In the genomic region with DNA sequence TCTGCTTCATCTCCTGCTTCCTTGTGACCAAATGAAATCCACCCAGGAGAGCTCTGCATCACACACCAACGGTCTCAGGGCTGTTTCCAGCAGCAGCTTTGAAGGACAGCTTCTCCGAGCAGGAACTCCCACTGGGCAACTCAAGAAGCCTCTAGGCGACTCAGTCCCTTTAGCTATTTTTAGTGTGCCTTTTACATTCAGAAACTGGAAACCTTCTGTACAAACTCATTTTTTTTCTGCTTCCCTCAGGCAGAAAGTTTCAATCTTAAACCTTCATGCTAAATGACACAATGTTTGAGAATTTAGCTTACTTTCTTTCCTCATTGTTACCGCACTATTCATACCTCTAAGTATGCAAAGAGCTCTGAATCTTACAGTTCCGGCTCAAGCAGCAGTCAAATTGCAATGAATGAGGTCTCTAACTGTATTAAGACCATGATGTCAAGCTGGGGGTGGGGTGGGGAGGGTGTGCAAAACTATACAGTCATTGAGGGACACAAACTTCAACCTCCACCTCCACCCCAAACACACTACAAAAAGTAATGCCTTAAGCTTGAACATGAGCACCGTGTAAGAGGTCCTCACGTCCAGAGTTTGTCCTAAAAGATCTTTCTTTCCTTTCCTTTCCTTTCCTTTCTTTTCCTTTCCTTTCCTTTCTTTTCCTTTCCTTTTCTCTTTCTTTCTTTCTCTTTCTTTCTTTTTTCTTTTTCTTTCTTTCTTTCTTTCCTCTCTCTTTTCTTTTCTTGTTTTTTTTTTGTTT, we compare ENCODE assay signal across 8 cellular contexts. TPM values are rescaled to one million over a fixed set of nuclear protein-coding genes. Genes with fewer than 3 reads are reported as not detected.
DNase-seq lines count a peak whose midpoint lies in the region; ATAC-seq, FAIRE-seq and TF ChIP-seq lines count a peak whose summit lies in the region.

No MANE protein-coding gene starts in this region.

- H2BK15ac ChIP-seq in H9 (ENCODE audit: low read depth, low read length): no peak overlapping the region

- H3K4me1 ChIP-seq in endodermal cell (ENCODE audit: control insufficient read depth, insufficient read depth, low read length) (peaks cover 9% of the 10 kb centered on the region), H9 (ENCODE audit: insufficient read depth, low read length) (no peaks in the 10 kb centered on the region)

- H4K91ac ChIP-seq in H9 (ENCODE audit: insufficient read length, low read depth, low read length): no peak overlapping the region

- no peak overlapping the region for H2BK20ac ChIP-seq in H9 (ENCODE audit: low read depth, low read length, poor library complexity, severe bottlenecking)

- H3K4me3 Mint-ChIP-seq in endodermal cell: no peak overlapping the region
- no peak overlapping the region for H3K4me3 Mint-ChIP-seq in H9

- H3K4me3 ChIP-seq in SK-N-MC (peak overlapping the region; percentile 3; the same call in 1 of the 2 replicates), endodermal cell (ENCODE audit: low read length) (no peak overlapping the region)

- no peak overlapping the region for H3K23ac ChIP-seq in H9 (ENCODE audit: insufficient read length, low read depth, low read length)

- no peaks in the 10 kb centered on the region for H3K79me2 ChIP-seq in H9 (ENCODE audit: insufficient read depth, low read length)

- no peaks in the 10 kb centered on the region for H3K9me3 Mint-ChIP-seq in endodermal cell
- H3K9me3 Mint-ChIP-seq in H9: no peaks in the 10 kb centered on the region; a peak in 1 of 5 replicates

- H2BK120ac ChIP-seq in H9 (ENCODE audit: low read depth, low read length, poor library complexity, severe bottlenecking): no peak overlapping the region

- H3K27me3 ChIP-seq in endodermal cell (ENCODE audit: control insufficient read depth, insufficient read depth, low read length, poor library complexity, severe bottlenecking): peaks cover 9% of the 10 kb centered on the region
- H3K27me3 ChIP-seq in H9 (ENCODE audit: insufficient read depth, low read length): no peaks in the 10 kb centered on the region

- H3K27ac ChIP-seq in SK-N-MC (peak overlapping the region; percentile 28; the same call in 1 of the 2 replicates), endodermal cell (ENCODE audit: low read depth, low read length) (no peak overlapping the region), H9 (ENCODE audit: insufficient read length, low read depth, low read length) (no peak overlapping the region)

- H2AFZ ChIP-seq in H9 (ENCODE audit: low read length): no peak overlapping the region

- peak; percentile 97 for FAIRE-seq in A204.1 (lab: Jason Lieb, UNC)

- no peak overlapping the region for H4K8ac ChIP-seq in H9 (replicated peaks; ENCODE audit: insufficient read length, low read depth, low read length)

- H3K36me3 ChIP-seq in SK-N-MC (ENCODE audit: insufficient read depth, low read length): no peaks in the 10 kb centered on the region
- no peaks in the 10 kb centered on the region for H3K36me3 ChIP-seq in endodermal cell (ENCODE audit: control insufficient read depth, insufficient read depth, low read length)

- no peak overlapping the region for H2BK5ac ChIP-seq in H9 (ENCODE audit: insufficient read length, low read length)

- no peak overlapping the region for H3K4me2 ChIP-seq in H9 (ENCODE audit: insufficient read depth, insufficient read length, low read length)

- no peak overlapping the region for H3K14ac ChIP-seq in H9 (ENCODE audit: insufficient read depth, low read length)

- WGBS in endodermal cell (ENCODE audit: insufficient coverage in 1 of 2, insufficient read length in 1 of 2), 2 experiments: 74 to 80% methylated on average over 6 to 7 of the region's 7 CpGs
- no CpG with 5 or more reads among the region's 7 CpGs for WGBS in H9 (ENCODE audit: extremely low coverage, insufficient read length, low lambda C conversion rate)

- H4K20me1 ChIP-seq in H9 (ENCODE audit: control insufficient read depth, insufficient read depth, insufficient read length): no peaks in the 10 kb centered on the region

- no peak overlapping the region for H3K56ac ChIP-seq in H9 (ENCODE audit: insufficient read length, low read depth, low read length)

- H3K18ac ChIP-seq in H9 (ENCODE audit: insufficient read length, low read depth, low read length): no peak overlapping the region

- no peaks in the 10 kb centered on the region for H3K23me2 ChIP-seq in H9 (ENCODE audit: insufficient read length, low read depth, low read length, poor library complexity, severe bottlenecking)

- no peak overlapping the region for H3K9ac ChIP-seq in SK-N-MC (ENCODE audit: insufficient read length)
- no peak overlapping the region for H3K9ac ChIP-seq in endodermal cell (ENCODE audit: extremely low read depth, low read length, poor library complexity, severe bottlenecking)
- no peak overlapping the region for H3K9ac ChIP-seq in H9 (ENCODE audit: extremely low read depth, insufficient read length, low read length)

- no peak overlapping the region for H2BK12ac ChIP-seq in H9 (ENCODE audit: insufficient read length, low read depth, low read length)

- no peak for DNase-seq in SK-N-MC (ENCODE audit: low read depth, low spot score)
- DNase-seq in kidney tubule cell (ENCODE audit: low spot score): peak; percentile 99
- no peak for DNase-seq in endodermal cell
- no peak for DNase-seq in H9
- DNase-seq in activated CD4-positive, CD25-positive, alpha-beta regulatory T cell treated with anti-CD3 and anti-CD28 coated beads, Interleukin-2, amount 50 U/mL, for 72 hours: no peak

- H2AK5ac ChIP-seq in H9 (ENCODE audit: insufficient read length, low read length): no peak overlapping the region

- H3K36me3 Mint-ChIP-seq in endodermal cell (ENCODE audit: low read depth) (no peaks in the 10 kb centered on the region), H9 (ENCODE audit: insufficient read depth in 1 of 3, low read depth in 3 of 3) (no peaks in the 10 kb centered on the region)

- H3K27ac Mint-ChIP-seq in endodermal cell (no peak overlapping the region), H9 (no peak overlapping the region)

- H3K79me1 ChIP-seq in H9 (ENCODE audit: insufficient read depth, low read depth, low read length, poor library complexity, severe bottlenecking): no peaks in the 10 kb centered on the region

- H3K9me3 ChIP-seq in SK-N-MC (ENCODE audit: low read depth, low read length): no peaks in the 10 kb centered on the region
- no peaks in the 10 kb centered on the region for H3K9me3 ChIP-seq in endodermal cell (ENCODE audit: control insufficient read depth, low read length)
- H3K9me3 ChIP-seq in H9 (ENCODE audit: control insufficient read depth, low read depth, low read length): no peaks in the 10 kb centered on the region

- H3K4ac ChIP-seq in H9 (ENCODE audit: low read depth, low read length): no peak overlapping the region

- ATAC-seq in GM18508 (IDR thresholded peaks at IDR 0.05; ENCODE audit: insufficient read depth, unreplicated experiment) (peak; percentile 52), HG02884 (IDR thresholded peaks at IDR 0.05; ENCODE audit: unreplicated experiment) (peak; percentile 77)

- peaks cover 8% of the 10 kb centered on the region for H3K27me3 Mint-ChIP-seq in endodermal cell (ENCODE audit: insufficient read depth)
- H3K27me3 Mint-ChIP-seq in H9 (ENCODE audit: low read depth): peaks cover 25% of the 10 kb centered on the region

- peaks cover 41% of the 10 kb centered on the region for H3K4me1 Mint-ChIP-seq in endodermal cell
- peaks cover 24 to 35% of the 10 kb centered on the region in 2 experiments for H3K4me1 Mint-ChIP-seq in H9

- no peak for TF ChIP-seq CTCF in endodermal cell (conservative IDR thresholded peaks at IDR 0.05)
- no peak for TF ChIP-seq CTCF in H9 (conservative IDR thresholded peaks at IDR 0.05)

- no peak overlapping the region for H3T11ph ChIP-seq in H9 (ENCODE audit: low read length)

- no peak overlapping the region for H4K5ac ChIP-seq in H9 (ENCODE audit: insufficient read length, low read depth, low read length)

RNA-seq across cellular contexts. Expression of gene TARBP1, which starts 16.4 kb away (rescaled TPM):
- total RNA-seq in endodermal cell (10 to 100 TPM; 45.3 to 62.4 TPM), H9 (2021) (19.6 and 20.2 TPM in 2 replicates)
- 44.1 TPM for polyA plus RNA-seq in endodermal cell (2013, experiment 1 of 2)
- polyA plus RNA-seq in endodermal cell (2013, experiment 2 of 2): 34.9 TPM
